1 cellular context compared by ENCODE assay signal in the genomic region with DNA sequence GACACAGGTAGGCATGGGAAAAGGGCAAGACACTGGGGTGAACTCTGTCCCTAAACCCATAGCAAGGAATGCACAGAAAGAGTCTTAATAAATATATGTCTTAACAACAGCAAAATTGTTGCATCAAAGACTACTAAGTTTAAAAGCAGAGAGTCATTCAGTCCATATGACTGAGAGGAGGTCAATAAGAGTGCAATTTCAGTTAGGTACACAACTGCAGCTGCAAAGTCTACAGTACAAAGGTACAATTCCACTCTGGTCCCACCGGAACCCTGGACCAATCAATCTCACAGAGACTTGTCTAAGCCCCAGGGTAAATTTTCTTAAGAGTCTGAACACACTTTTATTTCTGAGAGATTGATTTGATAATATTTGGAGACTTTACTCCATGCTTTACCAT.
TF ChIP-seq lines count a peak whose summit lies in the region.

No MANE protein-coding gene starts in this region.

TF ChIP-seq in HepG2, 621 proteins besides CTCF, POLR2A, EP300 and RAD21 (continued from another document and continues in another):
- TF ChIP-seq, protein P1, sequence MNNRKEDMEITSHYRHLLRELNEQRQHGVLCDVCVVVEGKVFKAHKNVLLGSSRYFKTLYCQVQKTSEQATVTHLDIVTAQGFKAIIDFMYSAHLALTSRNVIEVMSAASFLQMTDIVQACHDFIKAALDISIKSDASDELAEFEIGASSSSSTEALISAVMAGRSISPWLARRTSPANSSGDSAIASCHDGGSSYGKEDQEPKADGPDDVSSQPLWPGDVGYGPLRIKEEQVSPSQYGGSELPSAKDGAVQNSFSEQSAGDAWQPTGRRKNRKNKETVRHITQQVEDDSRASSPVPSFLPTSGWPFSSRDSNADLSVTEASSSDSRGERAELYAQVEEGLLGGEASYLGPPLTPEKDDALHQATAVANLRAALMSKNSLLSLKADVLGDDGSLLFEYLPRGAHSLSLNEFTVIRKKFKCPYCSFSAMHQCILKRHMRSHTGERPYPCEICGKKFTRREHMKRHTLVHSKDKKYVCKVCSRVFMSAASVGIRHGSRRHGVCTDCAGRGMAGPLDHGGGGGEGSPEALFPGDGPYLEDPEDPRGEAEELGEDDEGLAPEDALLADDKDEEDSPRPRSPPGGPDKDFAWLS (CRISPR knock-in tag; IDR thresholded peaks at IDR 0.05; ENCODE audit: borderline replicate concordance), result no peak
- TF ChIP-seq, protein P2, sequence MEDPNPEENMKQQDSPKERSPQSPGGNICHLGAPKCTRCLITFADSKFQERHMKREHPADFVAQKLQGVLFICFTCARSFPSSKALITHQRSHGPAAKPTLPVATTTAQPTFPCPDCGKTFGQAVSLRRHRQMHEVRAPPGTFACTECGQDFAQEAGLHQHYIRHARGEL (CRISPR knock-in tag; IDR thresholded peaks at IDR 0.05), result no peak
- TF ChIP-seq TP53 (CRISPR knock-in tag; conservative IDR thresholded peaks at IDR 0.05) (no peak), BRCA1 (CRISPR knock-in tag; IDR thresholded peaks at IDR 0.05) (no peak), ZNF3 (CRISPR knock-in tag; IDR thresholded peaks at IDR 0.05) (no peak), ISL2 (CRISPR knock-in tag; IDR thresholded peaks at IDR 0.05) (peak; percentile 91), REPIN1 (CRISPR knock-in tag; IDR thresholded peaks at IDR 0.05; ENCODE audit: borderline replicate concordance, low read depth) (0 out of 2 replicates have a peak, but pooled peaks have one; percentile 57), MIXL1 (CRISPR knock-in tag; IDR thresholded peaks at IDR 0.05) (peak; percentile 87), FOXK1 (CRISPR knock-in tag; IDR thresholded peaks at IDR 0.05; ENCODE audit: borderline replicate concordance, low read depth) (peak; percentile 70; the same call in 1 of the 2 replicates), ZFP37 (CRISPR knock-in tag; IDR thresholded peaks at IDR 0.05; ENCODE audit: borderline replicate concordance) (no peak), XBP1 (CRISPR knock-in tag; IDR thresholded peaks at IDR 0.05) (no peak), NKX3-1 (CRISPR knock-in tag; IDR thresholded peaks at IDR 0.05) (no peak), ZBTB42 (CRISPR knock-in tag; IDR thresholded peaks at IDR 0.05) (no peak), TAF1 (CRISPR knock-in tag; IDR thresholded peaks at IDR 0.05) (no peak), GATAD1 (CRISPR knock-in tag; IDR thresholded peaks at IDR 0.05) (peak; percentile 46; the same call in 1 of the 2 replicates), CBX5 (CRISPR knock-in tag; IDR thresholded peaks at IDR 0.05; ENCODE audit: borderline replicate concordance) (no peak), SP4 (CRISPR knock-in tag; IDR thresholded peaks at IDR 0.05) (no peak), ZNF331 (CRISPR knock-in tag; IDR thresholded peaks at IDR 0.05) (peak; percentile 62; the same call in 1 of the 2 replicates), ZNF557 (CRISPR knock-in tag; IDR thresholded peaks at IDR 0.05) (no peak), ZZZ3 (CRISPR knock-in tag; IDR thresholded peaks at IDR 0.05; ENCODE audit: borderline replicate concordance) (no peak), ZNF260 (CRISPR knock-in tag; IDR thresholded peaks at IDR 0.05; ENCODE audit: borderline replicate concordance, low read depth) (no peak), SMARCC2 (IDR thresholded peaks at IDR 0.05) (0 out of 2 replicates have a peak, but pooled peaks have one; percentile 35), ZNF607 (CRISPR knock-in tag; IDR thresholded peaks at IDR 0.05; ENCODE audit: borderline replicate concordance) (no peak), SRF (IDR thresholded peaks at IDR 0.05; ENCODE audit: low read depth, low read length) (no peak), DMAP1 (CRISPR knock-in tag; IDR thresholded peaks at IDR 0.05) (peak; percentile 56; the same call in 1 of the 2 replicates), NCOR1 (IDR thresholded peaks at IDR 0.05; ENCODE audit: borderline replicate concordance, low read length) (peak; percentile 98), AHR (CRISPR knock-in tag; IDR thresholded peaks at IDR 0.05) (no peak), ETV5 (CRISPR knock-in tag; IDR thresholded peaks at IDR 0.05; ENCODE audit: borderline replicate concordance) (peak; percentile 95), FOXK2 (IDR thresholded peaks at IDR 0.05) (peak; percentile 77), ZNF367 (CRISPR knock-in tag; IDR thresholded peaks at IDR 0.05; ENCODE audit: borderline replicate concordance) (no peak)
- TF ChIP-seq, protein P3, sequence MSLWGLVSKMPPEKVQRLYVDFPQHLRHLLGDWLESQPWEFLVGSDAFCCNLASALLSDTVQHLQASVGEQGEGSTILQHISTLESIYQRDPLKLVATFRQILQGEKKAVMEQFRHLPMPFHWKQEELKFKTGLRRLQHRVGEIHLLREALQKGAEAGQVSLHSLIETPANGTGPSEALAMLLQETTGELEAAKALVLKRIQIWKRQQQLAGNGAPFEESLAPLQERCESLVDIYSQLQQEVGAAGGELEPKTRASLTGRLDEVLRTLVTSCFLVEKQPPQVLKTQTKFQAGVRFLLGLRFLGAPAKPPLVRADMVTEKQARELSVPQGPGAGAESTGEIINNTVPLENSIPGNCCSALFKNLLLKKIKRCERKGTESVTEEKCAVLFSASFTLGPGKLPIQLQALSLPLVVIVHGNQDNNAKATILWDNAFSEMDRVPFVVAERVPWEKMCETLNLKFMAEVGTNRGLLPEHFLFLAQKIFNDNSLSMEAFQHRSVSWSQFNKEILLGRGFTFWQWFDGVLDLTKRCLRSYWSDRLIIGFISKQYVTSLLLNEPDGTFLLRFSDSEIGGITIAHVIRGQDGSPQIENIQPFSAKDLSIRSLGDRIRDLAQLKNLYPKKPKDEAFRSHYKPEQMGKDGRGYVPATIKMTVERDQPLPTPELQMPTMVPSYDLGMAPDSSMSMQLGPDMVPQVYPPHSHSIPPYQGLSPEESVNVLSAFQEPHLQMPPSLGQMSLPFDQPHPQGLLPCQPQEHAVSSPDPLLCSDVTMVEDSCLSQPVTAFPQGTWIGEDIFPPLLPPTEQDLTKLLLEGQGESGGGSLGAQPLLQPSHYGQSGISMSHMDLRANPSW (CRISPR knock-in tag; IDR thresholded peaks at IDR 0.05; ENCODE audit: borderline replicate concordance), result 0 out of 2 replicates have a peak, but pooled peaks have one; percentile 25
- TF ChIP-seq, protein P4, sequence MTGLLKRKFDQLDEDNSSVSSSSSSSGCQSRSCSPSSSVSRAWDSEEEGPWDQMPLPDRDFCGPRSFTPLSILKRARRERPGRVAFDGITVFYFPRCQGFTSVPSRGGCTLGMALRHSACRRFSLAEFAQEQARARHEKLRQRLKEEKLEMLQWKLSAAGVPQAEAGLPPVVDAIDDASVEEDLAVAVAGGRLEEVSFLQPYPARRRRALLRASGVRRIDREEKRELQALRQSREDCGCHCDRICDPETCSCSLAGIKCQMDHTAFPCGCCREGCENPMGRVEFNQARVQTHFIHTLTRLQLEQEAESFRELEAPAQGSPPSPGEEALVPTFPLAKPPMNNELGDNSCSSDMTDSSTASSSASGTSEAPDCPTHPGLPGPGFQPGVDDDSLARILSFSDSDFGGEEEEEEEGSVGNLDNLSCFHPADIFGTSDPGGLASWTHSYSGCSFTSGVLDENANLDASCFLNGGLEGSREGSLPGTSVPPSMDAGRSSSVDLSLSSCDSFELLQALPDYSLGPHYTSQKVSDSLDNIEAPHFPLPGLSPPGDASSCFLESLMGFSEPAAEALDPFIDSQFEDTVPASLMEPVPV (CRISPR knock-in tag; IDR thresholded peaks at IDR 0.05), result no peak
- TF ChIP-seq, protein P5, sequence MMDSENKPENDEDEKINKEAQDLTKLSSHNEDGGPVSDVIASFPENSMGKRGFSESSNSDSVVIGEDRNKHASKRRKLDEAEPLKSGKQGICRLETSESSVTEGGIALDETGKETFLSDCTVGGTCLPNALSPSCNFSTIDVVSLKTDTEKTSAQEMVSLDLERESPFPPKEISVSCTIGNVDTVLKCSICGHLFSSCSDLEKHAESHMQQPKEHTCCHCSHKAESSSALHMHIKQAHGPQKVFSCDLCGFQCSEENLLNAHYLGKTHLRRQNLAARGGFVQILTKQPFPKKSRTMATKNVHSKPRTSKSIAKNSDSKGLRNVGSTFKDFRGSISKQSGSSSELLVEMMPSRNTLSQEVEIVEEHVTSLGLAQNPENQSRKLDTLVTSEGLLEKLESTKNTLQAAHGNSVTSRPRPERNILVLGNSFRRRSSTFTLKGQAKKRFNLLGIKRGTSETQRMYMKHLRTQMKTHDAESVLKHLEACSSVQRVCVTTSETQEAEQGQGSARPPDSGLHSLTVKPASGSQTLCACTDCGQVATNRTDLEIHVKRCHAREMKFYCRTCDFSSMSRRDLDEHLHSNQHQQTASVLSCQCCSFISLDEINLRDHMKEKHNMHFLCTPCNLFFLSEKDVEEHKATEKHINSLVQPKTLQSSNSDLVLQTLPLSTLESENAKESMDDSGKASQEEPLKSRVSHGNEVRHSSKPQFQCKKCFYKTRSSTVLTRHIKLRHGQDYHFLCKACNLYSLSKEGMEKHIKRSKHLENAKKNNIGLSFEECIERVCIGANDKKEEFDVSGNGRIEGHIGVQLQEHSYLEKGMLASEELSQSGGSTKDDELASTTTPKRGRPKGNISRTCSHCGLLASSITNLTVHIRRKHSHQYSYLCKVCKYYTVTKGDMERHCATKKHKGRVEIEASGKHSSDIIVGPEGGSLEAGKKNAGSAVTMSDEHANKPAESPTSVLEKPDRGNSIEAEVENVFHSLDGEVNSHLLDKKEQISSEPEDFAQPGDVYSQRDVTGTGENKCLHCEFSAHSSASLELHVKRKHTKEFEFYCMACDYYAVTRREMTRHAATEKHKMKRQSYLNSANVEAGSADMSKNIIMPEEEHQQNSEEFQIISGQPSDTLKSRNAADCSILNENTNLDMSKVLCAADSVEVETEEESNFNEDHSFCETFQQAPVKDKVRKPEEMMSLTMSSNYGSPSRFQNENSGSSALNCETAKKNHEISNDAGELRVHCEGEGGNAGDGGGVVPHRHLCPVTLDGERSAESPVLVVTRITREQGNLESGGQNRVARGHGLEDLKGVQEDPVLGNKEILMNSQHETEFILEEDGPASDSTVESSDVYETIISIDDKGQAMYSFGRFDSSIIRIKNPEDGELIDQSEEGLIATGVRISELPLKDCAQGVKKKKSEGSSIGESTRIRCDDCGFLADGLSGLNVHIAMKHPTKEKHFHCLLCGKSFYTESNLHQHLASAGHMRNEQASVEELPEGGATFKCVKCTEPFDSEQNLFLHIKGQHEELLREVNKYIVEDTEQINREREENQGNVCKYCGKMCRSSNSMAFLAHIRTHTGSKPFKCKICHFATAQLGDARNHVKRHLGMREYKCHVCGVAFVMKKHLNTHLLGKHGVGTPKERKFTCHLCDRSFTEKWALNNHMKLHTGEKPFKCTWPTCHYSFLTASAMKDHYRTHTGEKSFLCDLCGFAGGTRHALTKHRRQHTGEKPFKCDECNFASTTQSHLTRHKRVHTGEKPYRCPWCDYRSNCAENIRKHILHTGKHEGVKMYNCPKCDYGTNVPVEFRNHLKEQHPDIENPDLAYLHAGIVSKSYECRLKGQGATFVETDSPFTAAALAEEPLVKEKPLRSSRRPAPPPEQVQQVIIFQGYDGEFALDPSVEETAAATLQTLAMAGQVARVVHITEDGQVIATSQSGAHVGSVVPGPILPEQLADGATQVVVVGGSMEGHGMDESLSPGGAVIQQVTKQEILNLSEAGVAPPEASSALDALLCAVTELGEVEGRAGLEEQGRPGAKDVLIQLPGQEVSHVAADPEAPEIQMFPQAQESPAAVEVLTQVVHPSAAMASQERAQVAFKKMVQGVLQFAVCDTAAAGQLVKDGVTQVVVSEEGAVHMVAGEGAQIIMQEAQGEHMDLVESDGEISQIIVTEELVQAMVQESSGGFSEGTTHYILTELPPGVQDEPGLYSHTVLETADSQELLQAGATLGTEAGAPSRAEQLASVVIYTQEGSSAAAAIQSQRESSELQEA (CRISPR knock-in tag; IDR thresholded peaks at IDR 0.05; ENCODE audit: not compliant biosample characterization), result no peak
- TF ChIP-seq, protein P6, sequence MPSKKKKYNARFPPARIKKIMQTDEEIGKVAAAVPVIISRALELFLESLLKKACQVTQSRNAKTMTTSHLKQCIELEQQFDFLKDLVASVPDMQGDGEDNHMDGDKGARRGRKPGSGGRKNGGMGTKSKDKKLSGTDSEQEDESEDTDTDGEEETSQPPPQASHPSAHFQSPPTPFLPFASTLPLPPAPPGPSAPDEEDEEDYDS (CRISPR knock-in tag; IDR thresholded peaks at IDR 0.05), result peak; percentile 40; the same call in 1 of the 2 replicates
- TF ChIP-seq, protein P7, sequence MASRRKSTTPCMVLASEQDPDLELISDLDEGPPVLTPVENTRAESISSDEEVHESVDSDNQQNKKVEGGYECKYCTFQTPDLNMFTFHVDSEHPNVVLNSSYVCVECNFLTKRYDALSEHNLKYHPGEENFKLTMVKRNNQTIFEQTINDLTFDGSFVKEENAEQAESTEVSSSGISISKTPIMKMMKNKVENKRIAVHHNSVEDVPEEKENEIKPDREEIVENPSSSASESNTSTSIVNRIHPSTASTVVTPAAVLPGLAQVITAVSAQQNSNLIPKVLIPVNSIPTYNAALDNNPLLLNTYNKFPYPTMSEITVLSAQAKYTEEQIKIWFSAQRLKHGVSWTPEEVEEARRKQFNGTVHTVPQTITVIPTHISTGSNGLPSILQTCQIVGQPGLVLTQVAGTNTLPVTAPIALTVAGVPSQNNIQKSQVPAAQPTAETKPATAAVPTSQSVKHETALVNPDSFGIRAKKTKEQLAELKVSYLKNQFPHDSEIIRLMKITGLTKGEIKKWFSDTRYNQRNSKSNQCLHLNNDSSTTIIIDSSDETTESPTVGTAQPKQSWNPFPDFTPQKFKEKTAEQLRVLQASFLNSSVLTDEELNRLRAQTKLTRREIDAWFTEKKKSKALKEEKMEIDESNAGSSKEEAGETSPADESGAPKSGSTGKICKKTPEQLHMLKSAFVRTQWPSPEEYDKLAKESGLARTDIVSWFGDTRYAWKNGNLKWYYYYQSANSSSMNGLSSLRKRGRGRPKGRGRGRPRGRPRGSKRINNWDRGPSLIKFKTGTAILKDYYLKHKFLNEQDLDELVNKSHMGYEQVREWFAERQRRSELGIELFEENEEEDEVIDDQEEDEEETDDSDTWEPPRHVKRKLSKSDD (CRISPR knock-in tag; IDR thresholded peaks at IDR 0.05; ENCODE audit: low read depth), result no peak
- TF ChIP-seq, protein P8, sequence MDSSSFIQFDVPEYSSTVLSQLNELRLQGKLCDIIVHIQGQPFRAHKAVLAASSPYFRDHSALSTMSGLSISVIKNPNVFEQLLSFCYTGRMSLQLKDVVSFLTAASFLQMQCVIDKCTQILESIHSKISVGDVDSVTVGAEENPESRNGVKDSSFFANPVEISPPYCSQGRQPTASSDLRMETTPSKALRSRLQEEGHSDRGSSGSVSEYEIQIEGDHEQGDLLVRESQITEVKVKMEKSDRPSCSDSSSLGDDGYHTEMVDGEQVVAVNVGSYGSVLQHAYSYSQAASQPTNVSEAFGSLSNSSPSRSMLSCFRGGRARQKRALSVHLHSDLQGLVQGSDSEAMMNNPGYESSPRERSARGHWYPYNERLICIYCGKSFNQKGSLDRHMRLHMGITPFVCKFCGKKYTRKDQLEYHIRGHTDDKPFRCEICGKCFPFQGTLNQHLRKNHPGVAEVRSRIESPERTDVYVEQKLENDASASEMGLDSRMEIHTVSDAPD (CRISPR knock-in tag; IDR thresholded peaks at IDR 0.05), result no peak
- TF ChIP-seq, protein P9, sequence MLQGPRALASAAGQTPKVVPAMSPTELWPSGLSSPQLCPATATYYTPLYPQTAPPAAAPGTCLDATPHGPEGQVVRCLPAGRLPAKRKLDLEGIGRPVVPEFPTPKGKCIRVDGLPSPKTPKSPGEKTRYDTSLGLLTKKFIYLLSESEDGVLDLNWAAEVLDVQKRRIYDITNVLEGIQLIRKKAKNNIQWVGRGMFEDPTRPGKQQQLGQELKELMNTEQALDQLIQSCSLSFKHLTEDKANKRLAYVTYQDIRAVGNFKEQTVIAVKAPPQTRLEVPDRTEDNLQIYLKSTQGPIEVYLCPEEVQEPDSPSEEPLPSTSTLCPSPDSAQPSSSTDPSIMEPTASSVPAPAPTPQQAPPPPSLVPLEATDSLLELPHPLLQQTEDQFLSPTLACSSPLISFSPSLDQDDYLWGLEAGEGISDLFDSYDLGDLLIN (CRISPR knock-in tag; IDR thresholded peaks at IDR 0.05; ENCODE audit: borderline replicate concordance), result no peak
